7 cellular contexts compared by ENCODE assay signal in genomic region chrX:141301017-141301416, GRCh38. TPM values are rescaled to one million over a fixed set of nuclear protein-coding genes. Genes with fewer than 3 reads are reported as not detected.
"Had no signal": no experiment of that assay in that cellular context is flagged by ENCODE, and none has a peak within 500 bp of the region (broad histone marks: within the 10 kb centered on the region; RNA-seq: fewer than 3 reads in every experiment).

No MANE protein-coding gene starts in this region.

- H3K4me2 ChIP-seq: GM23338 had no signal

- H3K27ac ChIP-seq: HL-60 had no signal

- H2AFZ ChIP-seq: GM23338 had no signal

- DNase-seq: H9, HCEC 1CT, KBM-7 had no signal

- H3K4me3 ChIP-seq: GM23338 had no signal

- ATAC-seq: GM23338, HepG2 had no signal

RNA-seq across cellular contexts. Expression of gene SPANXC, which starts 58.7 kb away (rescaled TPM):
- total RNA-seq: GM23338, H1, H9, HepG2 had no signal
